Comparison of ENCODE assay signal across 21 cellular contexts in the genomic region with DNA sequence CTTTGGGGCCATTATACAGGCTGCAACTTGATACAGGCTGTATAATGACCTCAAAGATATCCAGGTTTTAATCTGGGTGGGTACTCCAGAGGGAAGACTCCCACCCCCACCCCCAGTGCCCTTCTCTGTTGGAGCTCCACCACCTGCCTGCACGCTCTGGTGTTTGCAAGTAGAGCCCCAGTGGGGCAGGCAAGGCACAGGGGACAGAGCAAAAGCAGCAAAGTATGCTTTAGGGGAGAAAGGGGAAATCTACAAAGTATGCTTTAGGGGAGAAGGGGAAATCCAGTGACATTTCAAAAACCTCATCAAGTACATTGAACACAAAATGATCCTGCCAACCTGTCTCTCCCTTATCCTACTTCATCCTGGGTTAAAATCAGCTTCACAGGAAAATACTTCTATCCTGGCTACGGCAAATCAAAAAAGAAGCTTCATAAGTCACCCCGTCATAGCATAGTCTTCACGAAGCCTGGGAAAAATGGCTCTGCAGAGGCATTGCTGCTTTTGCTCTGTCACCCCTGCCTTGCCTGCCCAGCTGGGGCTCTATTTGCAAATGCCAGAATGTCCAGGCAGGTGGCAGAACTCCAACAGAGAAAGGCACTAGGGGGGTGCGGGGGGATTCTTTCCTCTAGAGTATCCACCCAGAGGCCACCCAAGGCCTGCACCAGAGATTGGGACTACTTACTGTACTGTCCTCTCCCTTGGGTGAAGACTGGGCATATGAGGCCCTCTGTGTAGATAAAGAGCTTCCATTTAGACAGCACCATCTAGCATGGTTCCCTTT.
"Had no signal": no experiment of that assay in that cellular context is flagged by ENCODE, and none has a peak within 500 bp of the region (broad histone marks: within the 10 kb centered on the region; RNA-seq: fewer than 3 reads in every experiment).

No MANE protein-coding gene starts in this region.

- H3K27ac ChIP-seq: heart left ventricle, parathyroid adenoma, uterus had no signal

- H3K27ac Mint-ChIP-seq: activated naive CD8-positive, alpha-beta T cell treated with anti-CD3 and anti-CD28 coated beads, Interleukin-2, amount 50 U/mL, for 24 hours; activated T-helper 1 cell treated with anti-CD3 and anti-CD28 coated beads, Interleukin-12 subunit alpha, Interleukin-12 subunit beta, Interleukin-2, Interleukin-4 antibody, amounts not matched to agents 30 ng/mL and 10 ng/mL and 1 ng/mL, durations not matched to agents 14 hours and 24 hours and 36 hours; endodermal cell; T-helper 1 cell treated with Interleukin-12 subunit alpha and Interleukin-12 subunit beta and Interleukin-4 antibody, amounts not matched to agents 30 μg/mL and 1 μg/mL, for 36 hours had no signal

- H3K36me3 ChIP-seq: heart left ventricle, uterus had no signal

- H3K27me3 ChIP-seq: uterus had no signal

- H2AFZ ChIP-seq: parathyroid adenoma had no signal

- H3K4me3 Mint-ChIP-seq: activated naive CD8-positive, alpha-beta T cell treated with anti-CD3 and anti-CD28 coated beads, Interleukin-2, amount 50 U/mL, for 24 hours; activated T-helper 1 cell treated with anti-CD3 and anti-CD28 coated beads, Interleukin-12 subunit alpha, Interleukin-12 subunit beta, Interleukin-2, Interleukin-4 antibody, amounts not matched to agents 30 ng/mL and 10 ng/mL and 1 ng/mL, durations not matched to agents 14 hours and 24 hours and 36 hours; endodermal cell; nephron progenitor cell; T-helper 1 cell treated with Interleukin-12 subunit alpha and Interleukin-12 subunit beta and Interleukin-4 antibody, amounts not matched to agents 30 μg/mL and 1 μg/mL, for 36 hours had no signal

- FAIRE-seq: islet of Langerhans, small intestine had no signal

- H3K4me3 ChIP-seq: heart left ventricle, uterus had no signal

- H3K4me1 ChIP-seq: heart left ventricle, parathyroid adenoma, uterus had no signal

- H3K79me2 ChIP-seq: parathyroid adenoma had no signal

- H3K9me3 Mint-ChIP-seq: activated naive CD8-positive, alpha-beta T cell treated with anti-CD3 and anti-CD28 coated beads, Interleukin-2, amount 50 U/mL, for 24 hours; activated T-helper 1 cell treated with anti-CD3 and anti-CD28 coated beads, Interleukin-12 subunit alpha, Interleukin-12 subunit beta, Interleukin-2, Interleukin-4 antibody, amounts not matched to agents 30 ng/mL and 10 ng/mL and 1 ng/mL, durations not matched to agents 14 hours and 24 hours and 36 hours; endodermal cell; T-helper 1 cell treated with Interleukin-12 subunit alpha and Interleukin-12 subunit beta and Interleukin-4 antibody, amounts not matched to agents 30 μg/mL and 1 μg/mL, for 36 hours had no signal

- DNase-seq: activated CD4-positive, alpha-beta T cell treated with anti-CD3 and anti-CD28 coated beads for 4 hours; activated CD4-positive, alpha-beta T cell treated with anti-CD3 and anti-CD28 coated beads, Interleukin-2, amount 50 U/mL, for 48 hours; activated CD4-positive, CD25-positive, alpha-beta regulatory T cell; activated gamma-delta T cell; activated naive CD4-positive, alpha-beta T cell treated with anti-CD3 and anti-CD28 coated beads, Interleukin-2, amount 50 U/mL, for 16 hours; activated naive CD8-positive, alpha-beta T cell treated with anti-CD3 and anti-CD28 coated beads, Interleukin-2, amount 50 U/mL, for 24 hours; cortex of kidney; endodermal cell; heart left ventricle; nephron progenitor cell; nucleus accumbens; small intestine; stimulated activated CD4-positive, alpha-beta T cell treated with anti-CD3 and anti-CD28 coated beads, Interleukin-2, amount 100 ng/mL, for 24 hours; stimulated activated naive CD4-positive, alpha-beta T cell; T1000; uterus had no signal

- ATAC-seq: activated naive CD8-positive, alpha-beta T cell treated with anti-CD3 and anti-CD28 coated beads, Interleukin-2, amount 50 U/mL, for 24 hours; heart left ventricle; sciatic nerve had no signal

- H3K9ac ChIP-seq: parathyroid adenoma had no signal

- H3K9me3 ChIP-seq: heart left ventricle, uterus had no signal
